22 cellular contexts compared by ENCODE assay signal in genomic region chr7:103809229-103809994, GRCh38.
DNase-seq lines count a peak whose midpoint lies in the region; ATAC-seq, FAIRE-seq and TF ChIP-seq lines count a peak whose summit lies in the region.
"Had no signal": no experiment of that assay in that cellular context is flagged by ENCODE, and none has a peak within 500 bp of the region (broad histone marks: within the 10 kb centered on the region; RNA-seq: fewer than 3 reads in every experiment).

No MANE protein-coding gene starts in this region.

- TF ChIP-seq EP300 in A549 (IDR thresholded peaks at IDR 0.05): no peak

- H3K4me2 ChIP-seq in A549 (0 out of 3 replicates have a peak overlapping the region, but pooled peaks have one; percentile 21), H9 (ENCODE audit: insufficient read depth, insufficient read length, low read length) (no peak overlapping the region), osteoblast (ENCODE audit: insufficient read depth, low read length) (no peak overlapping the region)
- H3K4me2 ChIP-seq: BLaER1 had no signal

- no peak overlapping the region for H2AK5ac ChIP-seq in H9 (ENCODE audit: insufficient read length, low read length)

- H3K56ac ChIP-seq in H9 (ENCODE audit: insufficient read length, low read depth, low read length): no peak overlapping the region

- no peaks in the 10 kb centered on the region for H4K20me1 ChIP-seq in H9 (ENCODE audit: control insufficient read depth, insufficient read depth, insufficient read length)
- H4K20me1 ChIP-seq in osteoblast (ENCODE audit: insufficient read depth, low read length): no peaks in the 10 kb centered on the region
- H4K20me1 ChIP-seq: BLaER1 had no signal

- H3K27ac ChIP-seq in A549 (no peak overlapping the region), H9 (ENCODE audit: insufficient read length, low read depth, low read length) (no peak overlapping the region), osteoblast (ENCODE audit: low read depth, low read length) (no peak overlapping the region)
- H3K27ac ChIP-seq: BLaER1, spleen had no signal

- no peaks in the 10 kb centered on the region for H3K79me1 ChIP-seq in H9 (ENCODE audit: insufficient read depth, low read depth, low read length, poor library complexity, severe bottlenecking)

- no peak overlapping the region for H4K91ac ChIP-seq in H9 (ENCODE audit: insufficient read length, low read depth, low read length)

- CTCF ChIA-PET in A549 (lab: Yijun Ruan, JAX): no interaction called here

- H3K14ac ChIP-seq in H9 (ENCODE audit: insufficient read depth, low read length): no peak overlapping the region

- no peak overlapping the region for H3K4me3 Mint-ChIP-seq in H9
- H3K4me3 Mint-ChIP-seq: activated CD4-positive, alpha-beta T cell treated with anti-CD3 and anti-CD28 coated beads for 36 hours; neural crest cell had no signal

- no peak overlapping the region for H3K23ac ChIP-seq in H9 (ENCODE audit: insufficient read length, low read depth, low read length)

- H3K27ac Mint-ChIP-seq in H9: peak overlapping the region in 1 of 3 experiments; percentile 41; a peak in 3 of 7 replicates
- H3K27ac Mint-ChIP-seq: activated CD4-positive, alpha-beta T cell treated with anti-CD3 and anti-CD28 coated beads for 36 hours had no signal

- FAIRE-seq in A549 (lab: Jason Lieb, UNC) (no peak), GM19239 (lab: Jason Lieb, UNC) (peak; percentile 4)
- FAIRE-seq: bronchial epithelial cell, urothelium cell line had no signal

- H3K27me3 Mint-ChIP-seq in H9 (ENCODE audit: low read depth): no peaks in the 10 kb centered on the region
- H3K27me3 Mint-ChIP-seq: activated CD4-positive, alpha-beta T cell treated with anti-CD3 and anti-CD28 coated beads for 36 hours had no signal

- no peaks in the 10 kb centered on the region for H3K9me3 ChIP-seq in A549
- H3K9me3 ChIP-seq in H9 (ENCODE audit: control insufficient read depth, low read depth, low read length): no peaks in the 10 kb centered on the region
- H3K9me3 ChIP-seq in osteoblast (ENCODE audit: low read depth, low read length): no peaks in the 10 kb centered on the region
- H3K9me3 ChIP-seq: BLaER1, spleen had no signal

- no peaks in the 10 kb centered on the region for H3K23me2 ChIP-seq in H9 (ENCODE audit: insufficient read length, low read depth, low read length, poor library complexity, severe bottlenecking)

- no peak overlapping the region for H3T11ph ChIP-seq in H9 (ENCODE audit: low read length)

- 59% methylated on average over 6 of the region's 6 CpGs for WGBS in A549 (ENCODE audit: missing lambda C conversion rate)
- no CpG with 5 or more reads among the region's 6 CpGs for WGBS in H9 (ENCODE audit: extremely low coverage, insufficient read length, low lambda C conversion rate)

- peaks cover 20% of the 10 kb centered on the region in 2 experiments for H3K4me1 Mint-ChIP-seq in H9

- no peak for TF ChIP-seq CTCF in A549 (IDR thresholded peaks at IDR 0.05)
- no peak for TF ChIP-seq CTCF in H9 (conservative IDR thresholded peaks at IDR 0.05)
- no peak for TF ChIP-seq CTCF in osteoblast (IDR thresholded peaks at IDR 0.05; ENCODE audit: extremely low read depth, low read depth, low read length)

- H2BK20ac ChIP-seq in H9 (ENCODE audit: low read depth, low read length, poor library complexity, severe bottlenecking): no peak overlapping the region

- no peak overlapping the region for H2BK15ac ChIP-seq in H9 (ENCODE audit: low read depth, low read length)

- DNase-seq in A549 (ENCODE audit: low read depth in 1 of 2, low spot score in 1 of 2) (no peak), GM19239 (ENCODE audit: insufficient read length, low spot score) (no peak), iPS-NIHi7 (ENCODE audit: extremely low spot score) (peak; percentile 14), DMS79 treated with DMSO at 0.1 percent for 48 hours (lab: John Stamatoyannopoulos, UW) (no peak), H9 (no peak), osteoblast (ENCODE audit: insufficient read length, low spot score, missing footprints) (no peak)
- DNase-seq: activated CD4-positive, alpha-beta T cell treated with anti-CD3 and anti-CD28 coated beads for 36 hours; DMS 273 treated with DMSO at 0.1 percent for 48 hours; foreskin melanocyte; GDM1; midbrain; MV-4-11; NCI-H2081 treated with DMSO at 0.1 percent for 48 hours; NCI-H524 treated with DMSO at 0.1 percent for 48 hours; spleen; SW 1271 had no signal

- H3K79me2 ChIP-seq in H9 (ENCODE audit: insufficient read depth, low read length): no peaks in the 10 kb centered on the region
- no peaks in the 10 kb centered on the region for H3K79me2 ChIP-seq in osteoblast (ENCODE audit: insufficient read depth, low read length)

- no peak overlapping the region for H2BK120ac ChIP-seq in H9 (ENCODE audit: low read depth, low read length, poor library complexity, severe bottlenecking)

- POLR2A ChIA-PET in A549 (lab: Yijun Ruan, JAX): no interaction called here

- no peaks in the 10 kb centered on the region for H3K27me3 ChIP-seq in H9 (ENCODE audit: insufficient read depth, low read length)
- no peaks in the 10 kb centered on the region for H3K27me3 ChIP-seq in osteoblast (ENCODE audit: insufficient read depth, low read length)
- H3K27me3 ChIP-seq: BLaER1, spleen had no signal

- no peak overlapping the region for H3K4ac ChIP-seq in H9 (ENCODE audit: low read depth, low read length)

- no peak overlapping the region for H3K4me3 ChIP-seq in A549
- no peak overlapping the region for H3K4me3 ChIP-seq in osteoblast (ENCODE audit: insufficient read depth, low read length)
- H3K4me3 ChIP-seq: BLaER1, spleen had no signal

- no peaks in the 10 kb centered on the region; a peak in 1 of 7 replicates for H3K36me3 Mint-ChIP-seq in H9 (ENCODE audit: insufficient read depth in 1 of 3, low read depth in 3 of 3)

- no peak overlapping the region for H3K18ac ChIP-seq in H9 (ENCODE audit: insufficient read length, low read depth, low read length)

- no peak overlapping the region for H2BK5ac ChIP-seq in H9 (ENCODE audit: insufficient read length, low read length)

- no peak for TF ChIP-seq RAD21 in A549 (conservative IDR thresholded peaks at IDR 0.05 in 1 of 2, IDR thresholded peaks at IDR 0.05 in 1 of 2)

- ATAC-seq in A549: no peak
- ATAC-seq in HG03159 (IDR thresholded peaks at IDR 0.05; ENCODE audit: unreplicated experiment): peak; percentile 64
- ATAC-seq in HG03135 (IDR thresholded peaks at IDR 0.05; ENCODE audit: unreplicated experiment): no peak
- ATAC-seq: activated CD4-positive, alpha-beta T cell treated with anti-CD3 and anti-CD28 coated beads for 36 hours had no signal

- H3K9ac ChIP-seq in H9 (ENCODE audit: extremely low read depth, insufficient read length, low read length): no peak overlapping the region
- H3K9ac ChIP-seq: BLaER1 had no signal

- no peak overlapping the region for H4K8ac ChIP-seq in H9 (replicated peaks; ENCODE audit: insufficient read length, low read depth, low read length)

- H2BK12ac ChIP-seq in H9 (ENCODE audit: insufficient read length, low read depth, low read length): no peak overlapping the region

- no peaks in the 10 kb centered on the region for H3K9me3 Mint-ChIP-seq in H9
- H3K9me3 Mint-ChIP-seq: neural crest cell had no signal

- H4K5ac ChIP-seq in H9 (ENCODE audit: insufficient read length, low read depth, low read length): no peak overlapping the region

- no peaks in the 10 kb centered on the region for H3K36me3 ChIP-seq in osteoblast (ENCODE audit: insufficient read depth, low read length)
- H3K36me3 ChIP-seq: BLaER1, spleen had no signal

- TF ChIP-seq POLR2A in A549 (IDR thresholded peaks at IDR 0.05; ENCODE audit: low read length): no peak

- H2AFZ ChIP-seq in H9 (ENCODE audit: low read length) (no peak overlapping the region), osteoblast (ENCODE audit: low read length) (no peak overlapping the region)

- H3K4me1 ChIP-seq in A549 (0 out of 3 replicates have a peak, but pooled peaks cover 3% of the 10 kb centered on the region), H9 (ENCODE audit: insufficient read depth, low read length) (peaks cover 2% of the 10 kb centered on the region; the same call in 1 of the 2 replicates), osteoblast (ENCODE audit: insufficient read depth, low read length) (peaks cover 4% of the 10 kb centered on the region)
- H3K4me1 ChIP-seq: BLaER1, spleen had no signal

TF ChIP-seq in A549, 52 proteins besides CTCF, POLR2A, EP300 and RAD21:
- no peak for TF ChIP-seq NPAS2 (CRISPR knock-in tag; IDR thresholded peaks at IDR 0.05; ENCODE audit: borderline replicate concordance)
- no peak for TF ChIP-seq ZFP36 (IDR thresholded peaks at IDR 0.05; ENCODE audit: borderline replicate concordance, partially characterized antibody)
- no peak for TF ChIP-seq SMC3 (IDR thresholded peaks at IDR 0.05)
- TF ChIP-seq EHMT2 (IDR thresholded peaks at IDR 0.05; ENCODE audit: low read depth): no peak
- no peak for TF ChIP-seq KDM5A (IDR thresholded peaks at IDR 0.05)
TF ChIP-seq in A549: peak in this region for 0.
